In the genomic region with DNA sequence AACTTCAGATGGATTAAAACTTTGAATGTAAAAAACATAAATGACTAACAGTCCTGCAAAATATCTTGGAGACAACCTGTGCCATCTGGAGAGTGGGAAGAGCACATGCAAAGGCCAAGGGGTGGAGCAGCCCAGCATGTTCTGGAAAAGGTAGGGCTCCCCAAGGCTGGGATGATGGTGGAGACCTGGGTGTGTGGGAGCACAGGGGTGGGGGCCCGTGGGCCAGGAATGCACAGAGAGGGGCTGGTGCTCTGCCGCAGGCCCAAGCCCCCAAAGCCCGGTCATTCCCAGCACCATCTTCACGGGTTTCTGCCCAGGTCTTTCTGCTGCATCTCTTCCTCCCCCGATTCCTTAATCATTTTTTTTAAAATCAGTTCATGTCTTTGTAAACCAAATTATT, we compare ENCODE assay signal across 17 cellular contexts. TPM values are rescaled to one million over a fixed set of nuclear protein-coding genes. Genes with fewer than 3 reads are reported as not detected.
DNase-seq lines count a peak whose midpoint lies in the region; ATAC-seq and TF ChIP-seq lines count a peak whose summit lies in the region.
"Had no signal": no experiment of that assay in that cellular context is flagged by ENCODE, and none has a peak within 500 bp of the region (broad histone marks: within the 10 kb centered on the region; RNA-seq: fewer than 3 reads in every experiment).

No MANE protein-coding gene starts in this region.

- no peak for ATAC-seq in GM21786 (IDR thresholded peaks at IDR 0.05; ENCODE audit: unreplicated experiment)

- H3K27ac ChIP-seq in H9 (ENCODE audit: insufficient read length, low read depth, low read length) (no peak overlapping the region), trophoblast cell (ENCODE audit: low read depth, low read length) (no peak overlapping the region), dorsolateral prefrontal cortex (no peak overlapping the region)
- H3K27ac ChIP-seq: A549, C4-2B had no signal

- peaks cover 61% of the 10 kb centered on the region for H3K27me3 Mint-ChIP-seq in H9 (ENCODE audit: low read depth)

- H3K9ac ChIP-seq in H9 (ENCODE audit: extremely low read depth, insufficient read length, low read length) = no peak overlapping the region
- no peak overlapping the region for H3K9ac ChIP-seq in trophoblast cell (ENCODE audit: low read length)

- H3K79me1 ChIP-seq in H9 (ENCODE audit: insufficient read depth, low read depth, low read length, poor library complexity, severe bottlenecking) (no peaks in the 10 kb centered on the region), trophoblast cell (ENCODE audit: low read length) (peaks cover 34% of the 10 kb centered on the region)

- H3K36me3 ChIP-seq in trophoblast cell (ENCODE audit: control insufficient read depth in 1 of 2, insufficient read depth in 2 of 2, low read length in 2 of 2) = peaks cover 10 to 15% of the 10 kb centered on the region in 2 experiments
- H3K36me3 ChIP-seq: BE2C had no signal

- no peak overlapping the region for H3T11ph ChIP-seq in H9 (ENCODE audit: low read length)

- no CpG with 5 or more reads among the region's 5 CpGs for WGBS in H9 (ENCODE audit: extremely low coverage, insufficient read length, low lambda C conversion rate)
- no CpG with 5 or more reads among the region's 5 CpGs for WGBS in trophoblast cell (ENCODE audit: extremely low coverage, insufficient coverage, insufficient read length)

- H4K20me1 ChIP-seq in H9 (ENCODE audit: control insufficient read depth, insufficient read depth, insufficient read length) = no peaks in the 10 kb centered on the region

- H4K91ac ChIP-seq in H9 (ENCODE audit: insufficient read length, low read depth, low read length) = no peak overlapping the region
- H4K91ac ChIP-seq in trophoblast cell (ENCODE audit: low read depth, low read length) = peak overlapping the region; percentile 34

- H2BK20ac ChIP-seq in H9 (ENCODE audit: low read depth, low read length, poor library complexity, severe bottlenecking) = no peak overlapping the region

- TF ChIP-seq CTCF in H9 (conservative IDR thresholded peaks at IDR 0.05) (no peak), dorsolateral prefrontal cortex (IDR thresholded peaks at IDR 0.05 in 54 of 56, conservative IDR thresholded peaks at IDR 0.05 in 2 of 56; ENCODE audit: low read depth in 1 of 56, partially characterized antibody in 56 of 56) (no peak)

- H2BK15ac ChIP-seq in H9 (ENCODE audit: low read depth, low read length) = no peak overlapping the region

- H2BK12ac ChIP-seq in H9 (ENCODE audit: insufficient read length, low read depth, low read length) = no peak overlapping the region
- peak overlapping the region; percentile 33 for H2BK12ac ChIP-seq in trophoblast cell (ENCODE audit: low read length)

- H4K8ac ChIP-seq in H9 (replicated peaks; ENCODE audit: insufficient read length, low read depth, low read length) (no peak overlapping the region), trophoblast cell (ENCODE audit: low read depth, low read length) (no peak overlapping the region)

- H3K9me3 ChIP-seq in H9 (ENCODE audit: control insufficient read depth, low read depth, low read length) (no peaks in the 10 kb centered on the region), trophoblast cell (ENCODE audit: insufficient read depth, low read depth, low read length) (peaks cover 4% of the 10 kb centered on the region)
- H3K9me3 ChIP-seq: A549 had no signal

- H4K12ac ChIP-seq in trophoblast cell (ENCODE audit: low read depth, low read length) = no peak overlapping the region

- DNase-seq in D341Med (ENCODE audit: low spot score) = peak; percentile 12
- DNase-seq in H9 = peak; percentile 22
- DNase-seq in ecto neural progenitor cell (ENCODE audit: low spot score) = peak; percentile 29
- DNase-seq in trophoblast cell = no peak
- DNase-seq in NCI-H1436 treated with DMSO at 0.1 percent for 48 hours (lab: John Stamatoyannopoulos, UW) = no peak
- DNase-seq in activated CD4-positive, alpha-beta T cell treated with anti-CD3 and anti-CD28 coated beads, Interleukin-2, amount 50 U/mL, for 48 hours = no peak
- no peak for DNase-seq in dorsolateral prefrontal cortex
- DNase-seq: CD4-positive, alpha-beta memory T cell; GF-D8; IMR-90; KG1 had no signal

- no peak overlapping the region for H3K4ac ChIP-seq in H9 (ENCODE audit: low read depth, low read length)
- no peak overlapping the region for H3K4ac ChIP-seq in trophoblast cell (ENCODE audit: low read depth, low read length)

- H4K5ac ChIP-seq in H9 (ENCODE audit: insufficient read length, low read depth, low read length) = no peak overlapping the region

- H2BK120ac ChIP-seq in H9 (ENCODE audit: low read depth, low read length, poor library complexity, severe bottlenecking) = no peak overlapping the region
- H2BK120ac ChIP-seq in trophoblast cell (ENCODE audit: insufficient read depth, low read length, poor library complexity) = peak overlapping the region; percentile 41

- no peaks in the 10 kb centered on the region for H3K79me2 ChIP-seq in H9 (ENCODE audit: insufficient read depth, low read length)
- H3K79me2 ChIP-seq in trophoblast cell (ENCODE audit: control insufficient read depth, insufficient read depth, low read length, poor library complexity) = no peaks in the 10 kb centered on the region

- no peak overlapping the region for H3K23ac ChIP-seq in H9 (ENCODE audit: insufficient read length, low read depth, low read length)
- H3K23ac ChIP-seq in trophoblast cell (ENCODE audit: low read length) = no peak overlapping the region

- H3K4me3 ChIP-seq in trophoblast cell (ENCODE audit: low read depth, low read length) = no peak overlapping the region
- H3K4me3 ChIP-seq in dorsolateral prefrontal cortex = no peak overlapping the region
- H3K4me3 ChIP-seq: A549 had no signal

- H2AFZ ChIP-seq in H9 (ENCODE audit: low read length) (no peak overlapping the region), trophoblast cell (ENCODE audit: insufficient read depth, low read length, poor library complexity) (no peak overlapping the region)

- no peak overlapping the region for H2AK5ac ChIP-seq in H9 (ENCODE audit: insufficient read length, low read length)
- no peak overlapping the region for H2AK5ac ChIP-seq in trophoblast cell (ENCODE audit: low read length)

- H3K18ac ChIP-seq in H9 (ENCODE audit: insufficient read length, low read depth, low read length) (no peak overlapping the region), trophoblast cell (ENCODE audit: low read length) (peak overlapping the region; percentile 47)

- H3K36me3 Mint-ChIP-seq in H9 (ENCODE audit: insufficient read depth in 1 of 3, low read depth in 3 of 3) = no peaks in the 10 kb centered on the region
- H3K36me3 Mint-ChIP-seq: CD4-positive, alpha-beta memory T cell had no signal

- no peak overlapping the region for H3K27ac Mint-ChIP-seq in H9
- H3K27ac Mint-ChIP-seq: CD4-positive, alpha-beta memory T cell had no signal

- H3K27me3 ChIP-seq in H9 (ENCODE audit: insufficient read depth, low read length) (no peaks in the 10 kb centered on the region; the same call in 1 of the 2 replicates), trophoblast cell (ENCODE audit: insufficient read depth, low read length) (no peaks in the 10 kb centered on the region), dorsolateral prefrontal cortex (peaks cover 0 to 66% (median 24%) of the 10 kb centered on the region in 45 donors)
- H3K27me3 ChIP-seq: BE2C had no signal

- H3K4me2 ChIP-seq in H9 (ENCODE audit: insufficient read depth, insufficient read length, low read length) (no peak overlapping the region), trophoblast cell (ENCODE audit: low read length) (no peak overlapping the region)
- H3K4me2 ChIP-seq: A549 had no signal

- H3K4me1 ChIP-seq in H9 (ENCODE audit: insufficient read depth, low read length) = no peaks in the 10 kb centered on the region
- H3K4me1 ChIP-seq in trophoblast cell (ENCODE audit: control insufficient read depth in 1 of 2, insufficient read depth in 2 of 2, low read length in 2 of 2) = peaks cover 16 to 25% of the 10 kb centered on the region in 2 experiments
- H3K4me1 ChIP-seq: A549 had no signal

- H3K14ac ChIP-seq in H9 (ENCODE audit: insufficient read depth, low read length) = no peak overlapping the region
- H3K14ac ChIP-seq in trophoblast cell (ENCODE audit: low read length) = peak overlapping the region; percentile 55

- H3K4me1 Mint-ChIP-seq in H9 = peaks cover 9 to 18% of the 10 kb centered on the region in 2 experiments; a peak in 3 of 4 replicates

- H3K4me3 Mint-ChIP-seq in H9 = no peak overlapping the region; a peak in 1 of 5 replicates
- H3K4me3 Mint-ChIP-seq: CD4-positive, alpha-beta memory T cell had no signal

- intact Hi-C loops in dorsolateral prefrontal cortex (cut with DNase I) = loop anchor here in 1 of 2 donors (10.0 kb wide), 1 partner anchor 338 kb away; no protein-coding TSS in a partner anchor

- H3K56ac ChIP-seq in H9 (ENCODE audit: insufficient read length, low read depth, low read length) = no peak overlapping the region

- H3K23me2 ChIP-seq in H9 (ENCODE audit: insufficient read length, low read depth, low read length, poor library complexity, severe bottlenecking) = no peaks in the 10 kb centered on the region

- no peaks in the 10 kb centered on the region; a peak in 1 of 5 replicates for H3K9me3 Mint-ChIP-seq in H9
- H3K9me3 Mint-ChIP-seq: CD4-positive, alpha-beta memory T cell had no signal

- no peak overlapping the region for H2BK5ac ChIP-seq in H9 (ENCODE audit: insufficient read length, low read length)
- H2BK5ac ChIP-seq in trophoblast cell (ENCODE audit: low read depth, low read length, poor library complexity) = no peak overlapping the region

RNA-seq across cellular contexts. Expression of gene GATA2, which starts 9.7 kb away (rescaled TPM):
- 1.9 and 2.7 TPM in 2 replicates for total RNA-seq in H9 (2021)
- 467 and 505 TPM in 2 replicates for polyA plus RNA-seq in trophoblast cell (2013)
- 10 to 100 TPM in 4 of 120 experiments, 1 to 10 TPM in 115, under 1 TPM in 1; 0.98 to 13.1 (median 4.3) TPM for total RNA-seq in dorsolateral prefrontal cortex
- total RNA-seq: CD4-positive, alpha-beta memory T cell had no signal
- polyA plus RNA-seq: CD4-positive, alpha-beta memory T cell had no signal

RNA-seq across cellular contexts. Expression of gene DNAJB8, which starts 36.0 kb away (rescaled TPM):
- not detected in 2 replicates for total RNA-seq in H9 (2021)
- not detected in 2 replicates for polyA plus RNA-seq in trophoblast cell (2013)
- not detected for total RNA-seq in dorsolateral prefrontal cortex
- total RNA-seq: CD4-positive, alpha-beta memory T cell; H4; IMR-90 had no signal
- polyA plus RNA-seq: A549; AG04450; CD4-positive, alpha-beta memory T cell; IMR-90 had no signal

Comparison
In these comparisons a context has a peak if more than half of its experiments do, and no peak if none do; other contexts are left out.
1. DNase-seq: peak in D341Med (single experiment), H9 (single experiment) and ecto neural progenitor cell (single experiment); none in trophoblast cell (0 of 2), NCI-H1436 treated with DMSO at 0.1 percent for 48 hours (single experiment), activated CD4-positive, alpha-beta T cell treated with anti-CD3 and anti-CD28 coated beads, Interleukin-2, amount 50 U/mL, for 48 hours (0 of 2) and dorsolateral prefrontal cortex (0 of 10).